19 cellular contexts compared by ENCODE assay signal in genomic region chr10:13079776-13080050, GRCh38.
"Had no signal": no experiment of that assay in that cellular context is flagged by ENCODE, and none has a peak within 500 bp of the region (broad histone marks: within the 10 kb centered on the region; RNA-seq: fewer than 3 reads in every experiment).

No MANE protein-coding gene starts in this region.

- H3K36me3 ChIP-seq: brain microvascular endothelial cell, colonic mucosa, transverse colon had no signal

- H3K4me3 ChIP-seq: colonic mucosa, lung, transverse colon had no signal

- FAIRE-seq: keratinocyte, TTC549 had no signal

- H3K27ac ChIP-seq: brain microvascular endothelial cell, colonic mucosa, epithelial cell of prostate, foreskin keratinocyte, transverse colon had no signal

- DNase-seq: activated CD4-positive, alpha-beta memory T cell treated with anti-CD3 and anti-CD28 coated beads for 36 hours; activated CD4-positive, alpha-beta T cell treated with anti-CD3 and anti-CD28 coated beads for 36 hours; activated naive CD4-positive, alpha-beta T cell treated with Interleukin-2 at 50 U/mL for 16 hours; activated naive CD8-positive, alpha-beta T cell treated with anti-CD3 and anti-CD28 coated beads, Interleukin-2, amount 10 ng/mL, durations not matched to agents 7 days and 5 days; brain microvascular endothelial cell; central memory CD4-positive, alpha-beta T cell; colonic mucosa; foreskin keratinocyte; hypothalamus; natural killer cell; nucleus accumbens; stimulated activated CD4-positive, alpha-beta T cell treated with anti-CD3 and anti-CD28 coated beads, Interleukin-2, amount 100 ng/mL, for 24 hours; stimulated activated naive CD4-positive, alpha-beta T cell treated with Interleukin-2 at 50 U/mL for 16 hours; substantia nigra; transverse colon had no signal

- H3K27me3 ChIP-seq: brain microvascular endothelial cell, colonic mucosa, foreskin keratinocyte had no signal

- ATAC-seq: activated CD4-positive, alpha-beta T cell treated with anti-CD3 and anti-CD28 coated beads for 36 hours; foreskin keratinocyte; natural killer cell had no signal

- H3K4me1 ChIP-seq: colonic mucosa, foreskin keratinocyte had no signal

- H3K9me3 ChIP-seq: colonic mucosa had no signal
